ENCODE assay signal across 9 cellular contexts in the genomic region with DNA sequence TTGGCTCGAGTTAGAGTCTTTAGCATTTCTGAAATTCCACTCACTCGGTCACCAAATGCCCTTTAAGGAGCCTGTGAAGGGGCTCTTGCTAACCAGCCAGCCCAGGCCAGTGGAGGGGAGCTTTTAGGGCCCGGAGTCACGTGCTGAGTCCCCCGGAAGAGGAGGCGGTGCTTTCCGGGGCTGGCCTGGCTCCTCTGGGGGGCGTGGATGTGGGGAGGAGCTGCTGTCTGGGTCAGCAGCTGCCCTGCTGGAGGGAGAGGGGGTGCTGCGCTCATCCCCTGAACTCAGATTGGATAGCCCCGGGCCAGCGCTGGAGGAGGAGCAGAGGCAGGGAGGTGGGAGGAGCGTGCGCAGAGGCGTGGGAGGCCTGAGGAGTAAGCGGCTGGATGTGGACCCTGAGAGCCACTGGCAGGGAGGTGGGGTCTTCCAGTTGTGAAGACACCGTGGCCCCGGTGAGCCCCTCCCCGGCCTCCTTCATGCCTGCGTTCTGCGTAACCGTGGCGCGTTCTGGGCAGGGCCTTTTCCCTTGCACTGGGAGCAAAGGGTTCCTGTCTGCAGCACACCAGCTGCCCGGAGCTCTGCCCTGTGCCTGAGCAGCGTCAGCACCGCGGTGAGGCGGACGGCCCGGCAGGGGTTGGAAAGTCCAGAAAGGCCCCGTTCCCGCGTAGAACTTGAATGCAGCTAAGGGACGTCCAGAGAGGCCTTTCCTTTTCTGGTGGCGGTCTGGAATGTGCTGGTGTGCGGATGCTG. TPM values are rescaled to one million over a fixed set of nuclear protein-coding genes. Genes with fewer than 3 reads are reported as not detected.
DNase-seq lines count a peak whose midpoint lies in the region; ATAC-seq lines count a peak whose summit lies in the region.
"Had no signal": no experiment of that assay in that cellular context is flagged by ENCODE, and none has a peak within 500 bp of the region (broad histone marks: within the 10 kb centered on the region; RNA-seq: fewer than 3 reads in every experiment).

No MANE protein-coding gene starts in this region.

- no peaks in the 10 kb centered on the region for H3K27me3 ChIP-seq in layer of hippocampus (ENCODE audit: control insufficient read depth, insufficient read depth, low read length)

- DNase-seq in GM04504 (ENCODE audit: low read depth) (peak; percentile 82), dermis blood vessel endothelial cell (peak; percentile 68), NCI-H1417 (lab: John Stamatoyannopoulos, UW) (no peak)
- DNase-seq in activated CD4-positive, alpha-beta T cell treated with anti-CD3 and anti-CD28 coated beads, Interleukin-2, amount 50 U/mL, for 1 hour = peak; percentile 40
- peak; percentile 33 to 50 for DNase-seq in stimulated activated CD4-positive, alpha-beta T cell treated with anti-CD3 and anti-CD28 coated beads, Interleukin-12 subunit alpha, Interleukin-12 subunit beta, amount 100 ng/mL, for 24 hours (ENCODE audit: low read depth in 2 of 2)

- peak overlapping the region; percentile 58 for H3K27ac ChIP-seq in layer of hippocampus (ENCODE audit: low read depth, low read length)
- H3K27ac ChIP-seq: KMS-11 had no signal

- ATAC-seq in HG03159 (IDR thresholded peaks at IDR 0.05; ENCODE audit: unreplicated experiment) (peak; percentile 80), GM18519 (IDR thresholded peaks at IDR 0.05; ENCODE audit: low FRiP score, unreplicated experiment) (no peak)

RNA-seq across cellular contexts. Expression of a gene that starts 19.7 kb away (rescaled TPM):
- total RNA-seq in dermis blood vessel endothelial cell = 74.4 and 75.9 TPM in 2 replicates

RNA-seq across cellular contexts. Expression of a gene that starts 37.6 kb away (rescaled TPM):
- total RNA-seq in dermis blood vessel endothelial cell = 6.1 and 6.5 TPM in 2 replicates

Comparison
In these comparisons a context has a peak if more than half of its experiments do, and no peak if none do; other contexts are left out.
1. DNase-seq: peak in GM04504 (single experiment), activated CD4-positive, alpha-beta T cell treated with anti-CD3 and anti-CD28 coated beads, Interleukin-2, amount 50 U/mL, for 1 hour (single experiment), dermis blood vessel endothelial cell (single experiment) and stimulated activated CD4-positive, alpha-beta T cell treated with anti-CD3 and anti-CD28 coated beads, Interleukin-12 subunit alpha, Interleukin-12 subunit beta, amount 100 ng/mL, for 24 hours (2 of 2); none in NCI-H1417 (0 of 3).